8 cellular contexts compared by ENCODE assay signal in the genomic region with DNA sequence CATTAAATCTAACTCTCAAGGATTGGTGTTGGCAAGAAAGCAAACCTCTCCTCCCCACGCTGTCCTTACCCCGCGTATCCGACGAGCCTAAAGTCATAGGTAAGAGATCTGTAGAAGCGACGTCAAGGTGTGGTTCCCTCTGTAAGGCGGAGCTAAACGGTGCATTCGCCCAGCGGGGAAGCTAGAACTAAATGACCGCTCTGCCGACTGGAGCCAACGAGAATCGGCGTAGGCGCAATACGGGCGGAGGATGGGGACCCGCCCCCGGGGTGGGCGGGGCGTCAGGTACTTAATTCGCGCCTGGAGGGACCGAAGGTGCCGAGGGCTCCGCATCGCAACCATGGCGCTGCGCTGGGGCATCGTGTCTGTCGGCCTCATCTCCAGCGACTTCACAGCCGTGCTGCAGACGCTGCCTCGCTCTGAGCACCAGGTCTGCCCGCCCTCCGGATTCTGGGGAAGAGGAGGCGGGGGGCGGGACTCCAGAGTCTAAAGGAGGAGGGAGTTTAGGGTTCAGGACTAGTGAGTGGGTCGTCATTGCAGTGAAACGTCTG. TPM values are rescaled to one million over a fixed set of nuclear protein-coding genes. Genes with fewer than 3 reads are reported as not detected.
A peak's percentile ranks its signal among the peaks of the same experiment; 100 is the strongest.
DNase-seq lines count a peak whose midpoint lies in the region; ATAC-seq lines count a peak whose summit lies in the region.

DHDH (plus strand) TSS at position 318 of the 551 bp plus-strand sequence; CDS start at position 341, 23 bp downstream.

- ATAC-seq in HG02970 (IDR thresholded peaks at IDR 0.05; ENCODE audit: low FRiP score, unreplicated experiment) (peak; percentile 60), HG03457 (IDR thresholded peaks at IDR 0.05; ENCODE audit: unreplicated experiment) (no peak)

- H3K4me3 ChIP-seq in ectodermal cell (ENCODE audit: insufficient read depth, low read depth, low read length): peak within 1 kb of the TSS; percentile 48

- H3K27me3 Mint-ChIP-seq in activated CD4-positive, alpha-beta memory T cell treated with anti-CD3 and anti-CD28 coated beads, Interleukin-2, amount 10 ng/mL, durations not matched to agents 7 days and 5 days: peaks cover 3% of the 10 kb centered on the region

- H3K27ac ChIP-seq in ectodermal cell (ENCODE audit: insufficient read depth, low read depth, low read length, poor library complexity, severe bottlenecking): no peak within 1 kb of the TSS

- peaks cover 6% of the 10 kb centered on the region for H3K4me1 ChIP-seq in ectodermal cell (ENCODE audit: control insufficient read depth, insufficient read depth, low read length)

- DNase-seq in Caki2 (ENCODE audit: low read depth): peak; percentile 84
- DNase-seq in NCI-H526 treated with DMSO at 0.1 percent for 48 hours (lab: John Stamatoyannopoulos, UW): peak; percentile 89
- DNase-seq in activated CD4-positive, alpha-beta memory T cell treated with anti-CD3 and anti-CD28 coated beads, Interleukin-2, amount 10 ng/mL, durations not matched to agents 7 days and 5 days: peak; percentile 88
- peak; percentile 53 to 62 for DNase-seq in lung microvascular endothelial cell (ENCODE audit: low read depth in 2 of 2)
- DNase-seq in stimulated activated CD4-positive, alpha-beta T cell treated with anti-CD3 and anti-CD28 coated beads, TNF-alpha, amount 100 ng/mL, for 24 hours (ENCODE audit: low read depth in 3 of 3): peak; percentile 52 to 78 (median 56)

- 0 to 1% methylated on average over 43 of the region's 43 CpGs for WGBS in ectodermal cell, 2 experiments

- H3K4me1 Mint-ChIP-seq in activated CD4-positive, alpha-beta memory T cell treated with anti-CD3 and anti-CD28 coated beads, Interleukin-2, amount 10 ng/mL, durations not matched to agents 7 days and 5 days: peaks cover 20% of the 10 kb centered on the region

- no peaks in the 10 kb centered on the region for H3K9me3 Mint-ChIP-seq in activated CD4-positive, alpha-beta memory T cell treated with anti-CD3 and anti-CD28 coated beads, Interleukin-2, amount 10 ng/mL, durations not matched to agents 7 days and 5 days

- H3K27ac Mint-ChIP-seq in activated CD4-positive, alpha-beta memory T cell treated with anti-CD3 and anti-CD28 coated beads, Interleukin-2, amount 10 ng/mL, durations not matched to agents 7 days and 5 days: peak within 1 kb of the TSS; percentile 36

- H3K9me3 ChIP-seq in ectodermal cell (ENCODE audit: control insufficient read depth, low read length): no peaks in the 10 kb centered on the region

- H3K36me3 ChIP-seq in ectodermal cell (ENCODE audit: control insufficient read depth, insufficient read depth, low read length): no peaks in the 10 kb centered on the region

- H3K36me3 Mint-ChIP-seq in activated CD4-positive, alpha-beta memory T cell treated with anti-CD3 and anti-CD28 coated beads, Interleukin-2, amount 10 ng/mL, durations not matched to agents 7 days and 5 days (ENCODE audit: low read depth): peaks cover 2% of the 10 kb centered on the region

- POLR2A ChIA-PET in activated CD4-positive, alpha-beta memory T cell treated with anti-CD3 and anti-CD28 coated beads, Interleukin-2, amount 10 ng/mL, durations not matched to agents 7 days and 5 days (lab: Charles Lee): interaction anchor here (0.7 to 1.9 kb wide), 9 partner anchors 18 to 127 kb away, joined by 3 to 16 read pairs (median 4); partner anchors contain the start of genes BAX, GYS1, NUCB1 and PPP1R15A

- in situ Hi-C loops in Caki2 (cut with HindIII; ENCODE audit: low pct_unique_long_range_greater_than_20kb, low sequenced_read_pairs): no loop called here

- CTCF ChIA-PET in activated CD4-positive, alpha-beta memory T cell treated with anti-CD3 and anti-CD28 coated beads, Interleukin-2, amount 10 ng/mL, durations not matched to agents 7 days and 5 days (lab: Charles Lee): interaction anchor here (1.2 to 2.2 kb wide), 8 partner anchors 33 to 138 kb away, joined by 3 to 13 read pairs (median 5); partner anchors contain the start of genes GYS1, NUCB1 and RUVBL2

- H3K27me3 ChIP-seq in ectodermal cell (ENCODE audit: control insufficient read depth, insufficient read depth, low read length, poor library complexity, severe bottlenecking): peaks cover 41% of the 10 kb centered on the region

- H3K4me3 Mint-ChIP-seq in activated CD4-positive, alpha-beta memory T cell treated with anti-CD3 and anti-CD28 coated beads, Interleukin-2, amount 10 ng/mL, durations not matched to agents 7 days and 5 days: peak within 1 kb of the TSS; percentile 75

RNA-seq across cellular contexts. Expression of gene DHDH, which starts in this region (rescaled TPM):
- 1.6 and 4.4 TPM in 2 replicates for total RNA-seq in Caki2 (2014; rRNA removed; shearing (Covaris generic); ENCODE audit: low replicate concordance)
- 1 to 10 TPM; 1.6 to 2.9 TPM for total RNA-seq in activated CD4-positive, alpha-beta memory T cell treated with anti-CD3 and anti-CD28 coated beads, Interleukin-2, amount 10 ng/mL, durations not matched to agents 7 days and 5 days
- 3.1 TPM for polyA plus RNA-seq in ectodermal cell (2013, experiment 1 of 4)
- 0.73 TPM for polyA plus RNA-seq in ectodermal cell (2013, experiment 2 of 4)
- 1.3 TPM for polyA plus RNA-seq in ectodermal cell (2013, experiment 3 of 4)
- 1.5 TPM for polyA plus RNA-seq in ectodermal cell (2013, experiment 4 of 4)
- under 0.01 TPM in 1 of 2 replicates, not detected in the other for total RNA-seq in lung microvascular endothelial cell

Comparison
In these comparisons a context has a peak if more than half of its experiments do, and no peak if none do; other contexts are left out.
1. Peak in DNase-seq in lung microvascular endothelial cell; RNA of the gene not detected or under 1 TPM.